ENCODE assay signal across 1 cellular context in the genomic region with DNA sequence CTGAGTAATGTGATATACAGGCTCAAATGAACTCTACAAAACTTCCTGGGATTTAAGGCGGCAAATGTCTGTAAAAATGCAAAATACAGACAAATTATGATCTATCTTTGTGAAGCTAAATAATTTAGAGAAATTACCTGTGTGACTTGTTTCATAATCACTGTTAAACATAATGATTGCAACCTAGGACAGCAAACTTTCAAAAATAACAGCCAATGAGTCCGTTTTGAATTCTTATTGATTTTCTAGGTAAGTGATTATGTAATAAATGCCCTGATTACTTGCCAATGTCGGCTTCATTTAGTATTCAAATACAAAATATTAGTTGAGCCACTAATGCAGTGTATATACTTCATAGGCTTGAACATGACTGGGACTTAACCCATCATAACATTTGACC.
TF ChIP-seq lines count a peak whose summit lies in the region.

No MANE protein-coding gene starts in this region.

TF ChIP-seq in liver, 16 proteins besides CTCF, POLR2A, EP300 and RAD21 (continued from another document):
- TF ChIP-seq, protein P1, sequence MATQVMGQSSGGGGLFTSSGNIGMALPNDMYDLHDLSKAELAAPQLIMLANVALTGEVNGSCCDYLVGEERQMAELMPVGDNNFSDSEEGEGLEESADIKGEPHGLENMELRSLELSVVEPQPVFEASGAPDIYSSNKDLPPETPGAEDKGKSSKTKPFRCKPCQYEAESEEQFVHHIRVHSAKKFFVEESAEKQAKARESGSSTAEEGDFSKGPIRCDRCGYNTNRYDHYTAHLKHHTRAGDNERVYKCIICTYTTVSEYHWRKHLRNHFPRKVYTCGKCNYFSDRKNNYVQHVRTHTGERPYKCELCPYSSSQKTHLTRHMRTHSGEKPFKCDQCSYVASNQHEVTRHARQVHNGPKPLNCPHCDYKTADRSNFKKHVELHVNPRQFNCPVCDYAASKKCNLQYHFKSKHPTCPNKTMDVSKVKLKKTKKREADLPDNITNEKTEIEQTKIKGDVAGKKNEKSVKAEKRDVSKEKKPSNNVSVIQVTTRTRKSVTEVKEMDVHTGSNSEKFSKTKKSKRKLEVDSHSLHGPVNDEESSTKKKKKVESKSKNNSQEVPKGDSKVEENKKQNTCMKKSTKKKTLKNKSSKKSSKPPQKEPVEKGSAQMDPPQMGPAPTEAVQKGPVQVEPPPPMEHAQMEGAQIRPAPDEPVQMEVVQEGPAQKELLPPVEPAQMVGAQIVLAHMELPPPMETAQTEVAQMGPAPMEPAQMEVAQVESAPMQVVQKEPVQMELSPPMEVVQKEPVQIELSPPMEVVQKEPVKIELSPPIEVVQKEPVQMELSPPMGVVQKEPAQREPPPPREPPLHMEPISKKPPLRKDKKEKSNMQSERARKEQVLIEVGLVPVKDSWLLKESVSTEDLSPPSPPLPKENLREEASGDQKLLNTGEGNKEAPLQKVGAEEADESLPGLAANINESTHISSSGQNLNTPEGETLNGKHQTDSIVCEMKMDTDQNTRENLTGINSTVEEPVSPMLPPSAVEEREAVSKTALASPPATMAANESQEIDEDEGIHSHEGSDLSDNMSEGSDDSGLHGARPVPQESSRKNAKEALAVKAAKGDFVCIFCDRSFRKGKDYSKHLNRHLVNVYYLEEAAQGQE (IDR thresholded peaks at IDR 0.05), result peak; percentile 18
